In the genomic region with DNA sequence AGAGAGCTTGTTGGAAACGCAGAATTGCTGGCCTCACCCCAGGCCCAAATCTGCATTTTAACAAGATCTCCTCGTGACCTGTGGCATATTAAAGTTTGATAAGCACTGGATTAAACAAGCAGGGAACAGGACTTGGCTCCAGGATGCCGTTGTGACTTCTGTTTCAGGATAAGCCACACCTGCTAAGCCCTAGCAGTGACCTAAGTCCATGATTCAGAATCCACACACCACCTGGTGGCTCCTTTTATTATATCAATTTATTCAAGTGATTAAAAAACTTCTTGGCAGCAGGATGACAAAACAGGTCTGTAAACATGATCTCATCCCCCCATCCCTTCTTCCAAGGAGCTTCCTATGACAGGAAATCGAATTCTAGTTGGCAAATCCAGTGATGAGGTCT, we compare ENCODE assay signal across 9 cellular contexts. TPM values are rescaled to one million over a fixed set of nuclear protein-coding genes. Genes with fewer than 3 reads are reported as not detected.
DNase-seq lines count a peak whose midpoint lies in the region; ATAC-seq and TF ChIP-seq lines count a peak whose summit lies in the region.
"Had no signal": no experiment of that assay in that cellular context is flagged by ENCODE, and none has a peak within 500 bp of the region (broad histone marks: within the 10 kb centered on the region; RNA-seq: fewer than 3 reads in every experiment).

No MANE protein-coding gene starts in this region.

- H3K27ac Mint-ChIP-seq in mesothelial cell of epicardium = no peak overlapping the region
- no peak overlapping the region for H3K27ac Mint-ChIP-seq in stimulated activated naive CD8-positive, alpha-beta T cell treated with anti-CD3 and anti-CD28 coated beads, Interleukin-15, amount 100 ng/mL, for 72 hours
- H3K27ac Mint-ChIP-seq in activated naive CD4-positive, alpha-beta T cell treated with anti-CD3 and anti-CD28 coated beads, Interleukin-2, amount 10 ng/mL, durations not matched to agents 7 days and 5 days = no peak overlapping the region

- H3K27ac ChIP-seq in VCaP = peak overlapping the region; percentile 79

- TF ChIP-seq CTCF in VCaP (conservative IDR thresholded peaks at IDR 0.05) (peak; percentile 55), mesothelial cell of epicardium (IDR thresholded peaks at IDR 0.05; ENCODE audit: unreplicated experiment) (peak; percentile 14)

- H3K4me3 Mint-ChIP-seq in mesothelial cell of epicardium = no peak overlapping the region
- H3K4me3 Mint-ChIP-seq in stimulated activated naive CD8-positive, alpha-beta T cell treated with anti-CD3 and anti-CD28 coated beads, Interleukin-15, amount 100 ng/mL, for 72 hours = no peak overlapping the region
- H3K4me3 Mint-ChIP-seq in activated naive CD4-positive, alpha-beta T cell treated with anti-CD3 and anti-CD28 coated beads, Interleukin-2, amount 10 ng/mL, durations not matched to agents 7 days and 5 days = no peak overlapping the region

- no peaks in the 10 kb centered on the region for H3K4me1 Mint-ChIP-seq in mesothelial cell of epicardium
- no peaks in the 10 kb centered on the region for H3K4me1 Mint-ChIP-seq in stimulated activated naive CD8-positive, alpha-beta T cell treated with anti-CD3 and anti-CD28 coated beads, Interleukin-15, amount 100 ng/mL, for 72 hours
- no peaks in the 10 kb centered on the region for H3K4me1 Mint-ChIP-seq in activated naive CD4-positive, alpha-beta T cell treated with anti-CD3 and anti-CD28 coated beads, Interleukin-2, amount 10 ng/mL, durations not matched to agents 7 days and 5 days

- CTCF ChIA-PET in activated naive CD4-positive, alpha-beta T cell treated with anti-CD3 and anti-CD28 coated beads, Interleukin-2, amount 10 ng/mL, durations not matched to agents 7 days and 5 days (lab: Charles Lee) = no interaction called here

- no peaks in the 10 kb centered on the region for H3K36me3 Mint-ChIP-seq in mesothelial cell of epicardium
- H3K36me3 Mint-ChIP-seq in activated naive CD4-positive, alpha-beta T cell treated with anti-CD3 and anti-CD28 coated beads, Interleukin-2, amount 10 ng/mL, durations not matched to agents 7 days and 5 days = no peaks in the 10 kb centered on the region

- peaks cover 5% of the 10 kb centered on the region for H3K27me3 Mint-ChIP-seq in mesothelial cell of epicardium (ENCODE audit: low read depth)
- H3K27me3 Mint-ChIP-seq in stimulated activated naive CD8-positive, alpha-beta T cell treated with anti-CD3 and anti-CD28 coated beads, Interleukin-15, amount 100 ng/mL, for 72 hours = peaks cover 12% of the 10 kb centered on the region
- H3K27me3 Mint-ChIP-seq in activated naive CD4-positive, alpha-beta T cell treated with anti-CD3 and anti-CD28 coated beads, Interleukin-2, amount 10 ng/mL, durations not matched to agents 7 days and 5 days = no peaks in the 10 kb centered on the region

- H3K9me3 Mint-ChIP-seq in mesothelial cell of epicardium = no peaks in the 10 kb centered on the region
- H3K9me3 Mint-ChIP-seq in stimulated activated naive CD8-positive, alpha-beta T cell treated with anti-CD3 and anti-CD28 coated beads, Interleukin-15, amount 100 ng/mL, for 72 hours = no peaks in the 10 kb centered on the region
- no peaks in the 10 kb centered on the region for H3K9me3 Mint-ChIP-seq in activated naive CD4-positive, alpha-beta T cell treated with anti-CD3 and anti-CD28 coated beads, Interleukin-2, amount 10 ng/mL, durations not matched to agents 7 days and 5 days

- ATAC-seq in stimulated activated naive CD8-positive, alpha-beta T cell treated with anti-CD3 and anti-CD28 coated beads, Interleukin-15, amount 100 ng/mL, for 72 hours = no peak
- no peak for ATAC-seq in GM19452 (IDR thresholded peaks at IDR 0.05; ENCODE audit: unreplicated experiment)

- DNase-seq in DMS53 treated with DMSO at 0.1 percent for 48 hours (lab: John Stamatoyannopoulos, UW; ENCODE audit: unreplicated experiment) = peak; percentile 19
- peak; percentile 75 for DNase-seq in NCI-H146 (lab: John Stamatoyannopoulos, UW)
- DNase-seq in mesothelial cell of epicardium (ENCODE audit: low spot score in 2 of 2, unreplicated experiment in 2 of 2) = no peak
- no peak for DNase-seq in T-helper 1 cell
- DNase-seq in stimulated activated naive CD8-positive, alpha-beta T cell treated with anti-CD3 and anti-CD28 coated beads, Interleukin-15, amount 100 ng/mL, for 72 hours = no peak
- no peak for DNase-seq in activated naive CD4-positive, alpha-beta T cell treated with anti-CD3 and anti-CD28 coated beads, Interleukin-2, amount 10 ng/mL, durations not matched to agents 7 days and 5 days
- DNase-seq: stimulated activated CD4-positive, alpha-beta T cell treated with anti-CD3 and anti-CD28 coated beads, Interleukin-1b, Interleukin-23, amount 100 ng/mL, for 48 hours had no signal

RNA-seq across cellular contexts. Expression of gene NAGPA, which starts 9.1 kb away (rescaled TPM):
- 12.6 to 16.9 TPM (median 15.6 TPM) in 3 replicates for total RNA-seq in mesothelial cell of epicardium

RNA-seq across cellular contexts. Expression of gene C16orf89, which starts 41.1 kb away (rescaled TPM):
- 0.20 to 0.87 TPM (median 0.55 TPM) in 3 replicates for total RNA-seq in mesothelial cell of epicardium

RNA-seq across cellular contexts. Expression of gene ALG1, which starts 47.0 kb away (rescaled TPM):
- total RNA-seq in mesothelial cell of epicardium = 18.0 to 21.3 TPM (median 19.4 TPM) in 3 replicates

Comparison
In these comparisons a context has a peak if more than half of its experiments do, and no peak if none do; other contexts are left out.
1. DNase-seq: peak in DMS53 treated with DMSO at 0.1 percent for 48 hours (single experiment) and NCI-H146 (single experiment); none in mesothelial cell of epicardium (0 of 2), T-helper 1 cell (0 of 5), stimulated activated naive CD8-positive, alpha-beta T cell treated with anti-CD3 and anti-CD28 coated beads, Interleukin-15, amount 100 ng/mL, for 72 hours (0 of 2) and activated naive CD4-positive, alpha-beta T cell treated with anti-CD3 and anti-CD28 coated beads, Interleukin-2, amount 10 ng/mL, durations not matched to agents 7 days and 5 days (single experiment).